Comparison of ENCODE assay signal across 8 cellular contexts in the genomic region with DNA sequence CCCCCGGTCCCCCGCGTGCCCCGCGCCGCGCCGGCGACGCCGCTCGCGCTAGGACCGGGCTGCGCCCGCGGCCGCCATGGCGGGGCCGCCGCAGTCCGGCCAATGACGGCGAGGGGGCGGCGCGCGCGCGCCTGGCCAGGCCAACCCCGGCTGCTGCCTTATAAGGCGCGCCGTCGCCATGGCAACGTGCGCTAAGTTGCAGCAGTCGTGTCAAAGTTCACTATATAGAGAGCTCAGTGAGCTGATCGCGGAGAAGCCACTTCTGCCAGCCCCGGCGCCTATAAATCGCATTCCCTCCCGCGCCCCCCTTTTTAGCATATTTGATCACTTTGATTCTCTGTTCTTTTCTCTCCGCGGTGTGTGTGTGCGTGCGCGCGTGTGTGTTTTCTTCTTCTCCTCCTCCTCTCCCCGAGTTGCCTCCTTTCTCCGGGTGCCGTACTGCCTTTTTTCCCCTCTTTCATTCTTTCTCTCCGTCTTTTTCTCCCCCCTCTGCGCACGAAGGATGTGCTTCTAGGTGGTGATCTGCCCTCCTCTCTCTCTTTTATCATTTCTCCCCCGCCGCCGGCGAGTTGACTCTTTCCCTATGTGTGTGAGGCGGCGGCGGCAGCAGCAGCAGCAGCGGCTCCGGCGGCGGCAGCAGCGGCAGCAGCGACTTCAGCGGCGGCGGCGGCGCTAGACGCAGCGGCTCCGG. TPM values are rescaled to one million over a fixed set of nuclear protein-coding genes. Genes with fewer than 3 reads are reported as not detected.
DNase-seq lines count a peak whose midpoint lies in the region; ATAC-seq and TF ChIP-seq lines count a peak whose summit lies in the region.

A gene (plus strand): TSS at position 251 of the 691 bp plus-strand sequence. CDS start 1,406 bp downstream, outside the sequence.

- DNase-seq in AG08396 (ENCODE audit: low spot score), result peak; percentile 97
- peak; percentile 90 for DNase-seq in NCI-H510A (lab: John Stamatoyannopoulos, UW)
- peak; percentile 98 for DNase-seq in fibroblast of the aortic adventitia (ENCODE audit: low read depth)
- DNase-seq in naive thymus-derived CD4-positive, alpha-beta T cell, result peak in 6 of 9 donors; percentile 9 to 31 (median 18)
- peak; percentile 98 for DNase-seq in testis

- CTCF ChIA-PET in naive thymus-derived CD4-positive, alpha-beta T cell (lab: Charles Lee), result no interaction called here

- no peak within 1 kb of the TSS for H3K27ac ChIP-seq in naive thymus-derived CD4-positive, alpha-beta T cell (ENCODE audit: low read depth, low read length)
- H3K27ac ChIP-seq in testis, result peak within 1 kb of the TSS; percentile 95 to 97

- TF ChIP-seq POLR2A in testis (IDR thresholded peaks at IDR 0.05), result peak; percentile 53

- peaks cover 5% of the 10 kb centered on the region for H3K4me1 Mint-ChIP-seq in activated T-helper 17 cell treated with anti-CD3 and anti-CD28 coated beads, Interleukin-2, amount 50 U/mL, for 72 hours
- peaks cover 17 to 48% (median 27%) of the 10 kb centered on the region in 7 donors for H3K4me1 Mint-ChIP-seq in naive thymus-derived CD4-positive, alpha-beta T cell

- WGBS in testis, 2 donors, result 0% methylated on average over 42 to 75 of the region's 78 CpGs

- H3K27ac Mint-ChIP-seq in activated T-helper 17 cell treated with anti-CD3 and anti-CD28 coated beads, Interleukin-2, amount 50 U/mL, for 72 hours, result no peak within 1 kb of the TSS
- peak within 1 kb of the TSS in 4 of 9 donors; percentile 32 to 87 (median 84) for H3K27ac Mint-ChIP-seq in naive thymus-derived CD4-positive, alpha-beta T cell

- no peaks in the 10 kb centered on the region for H3K36me3 ChIP-seq in naive thymus-derived CD4-positive, alpha-beta T cell (ENCODE audit: control insufficient read depth in 2 of 3, insufficient read depth in 3 of 3, low read length in 3 of 3)
- no peaks in the 10 kb centered on the region for H3K36me3 ChIP-seq in testis (ENCODE audit: low read depth, missing control alignments)

- H3K9me3 ChIP-seq in naive thymus-derived CD4-positive, alpha-beta T cell (ENCODE audit: control insufficient read depth in 2 of 3, low read length in 3 of 3), result peaks cover 0 to 7% (median 0%) of the 10 kb centered on the region in 3 experiments
- H3K9me3 ChIP-seq in testis, result no peaks in the 10 kb centered on the region

- peaks cover 0 to 3% of the 10 kb centered on the region in 2 donors for H3K4me1 ChIP-seq in naive thymus-derived CD4-positive, alpha-beta T cell (ENCODE audit: control insufficient read depth in 2 of 2, insufficient read depth in 2 of 2, low read length in 2 of 2)
- H3K4me1 ChIP-seq in testis, result peaks cover 4% of the 10 kb centered on the region

- intact Hi-C loops in naive thymus-derived CD4-positive, alpha-beta T cell (cut with micrococcal nuclease), result loop anchor here in 1 of 2 donors (2.0 kb wide), 2 partner anchors 14 to 28 kb away; no protein-coding TSS in a partner anchor
- intact Hi-C loops in testis (cut with DNase I; ENCODE audit: low total_unique reads), result loop anchor here (5.0 kb wide), 1 partner anchor 1003 kb away; no protein-coding TSS in a partner anchor

- POLR2A ChIA-PET in naive thymus-derived CD4-positive, alpha-beta T cell (lab: Charles Lee), result no interaction called here

- H3K36me3 Mint-ChIP-seq in activated T-helper 17 cell treated with anti-CD3 and anti-CD28 coated beads, Interleukin-2, amount 50 U/mL, for 72 hours (ENCODE audit: low read depth), result peaks cover 4% of the 10 kb centered on the region
- H3K36me3 Mint-ChIP-seq in naive thymus-derived CD4-positive, alpha-beta T cell, result peaks cover 0 to 13% (median 4%) of the 10 kb centered on the region in 5 donors

- H3K4me3 Mint-ChIP-seq in activated T-helper 17 cell treated with anti-CD3 and anti-CD28 coated beads, Interleukin-2, amount 50 U/mL, for 72 hours, result peak within 1 kb of the TSS; percentile 70
- H3K4me3 Mint-ChIP-seq in naive thymus-derived CD4-positive, alpha-beta T cell, result peak within 1 kb of the TSS; percentile 82 to 92 (median 88)

- peaks cover 0 to 43% of the 10 kb centered on the region in 2 donors for H3K27me3 ChIP-seq in naive thymus-derived CD4-positive, alpha-beta T cell (ENCODE audit: control insufficient read depth in 2 of 2, insufficient read depth in 2 of 2, low read length in 2 of 2)
- no peaks in the 10 kb centered on the region for H3K27me3 ChIP-seq in testis

- peaks cover 58% of the 10 kb centered on the region for H3K27me3 Mint-ChIP-seq in activated T-helper 17 cell treated with anti-CD3 and anti-CD28 coated beads, Interleukin-2, amount 50 U/mL, for 72 hours
- peaks cover 69 to 88% (median 83%) of the 10 kb centered on the region in 5 donors for H3K27me3 Mint-ChIP-seq in naive thymus-derived CD4-positive, alpha-beta T cell

- TF ChIP-seq CTCF in fibroblast of the aortic adventitia (IDR thresholded peaks at IDR 0.05; ENCODE audit: insufficient read depth, low read length) (no peak), testis (IDR thresholded peaks at IDR 0.05) (no peak)

- no peaks in the 10 kb centered on the region for H3K9me3 Mint-ChIP-seq in activated T-helper 17 cell treated with anti-CD3 and anti-CD28 coated beads, Interleukin-2, amount 50 U/mL, for 72 hours
- H3K9me3 Mint-ChIP-seq in naive thymus-derived CD4-positive, alpha-beta T cell, result peaks cover 0 to 51% (median 16%) of the 10 kb centered on the region in 11 donors

- H3K4me3 ChIP-seq in fibroblast of the aortic adventitia (ENCODE audit: low read depth, low read length) (peak within 1 kb of the TSS; percentile 96), testis (peak within 1 kb of the TSS; percentile 82 to 86)
- peak within 1 kb of the TSS; percentile 44 for H3K4me3 ChIP-seq in naive thymus-derived CD4-positive, alpha-beta T cell (ENCODE audit: low read length)

- ATAC-seq in GM19023 (IDR thresholded peaks at IDR 0.05; ENCODE audit: unreplicated experiment) (peak; percentile 76), HG03354 (IDR thresholded peaks at IDR 0.05; ENCODE audit: poor library complexity, severe bottlenecking, unreplicated experiment) (peak; percentile 82)
- peak; percentile 60 for ATAC-seq in activated T-helper 17 cell treated with anti-CD3 and anti-CD28 coated beads, Interleukin-2, amount 50 U/mL, for 72 hours (replicated peaks)
- ATAC-seq in naive thymus-derived CD4-positive, alpha-beta T cell, result peak; percentile 75

RNA-seq across cellular contexts. Expression of the gene that starts here (rescaled TPM):
- not detected for total RNA-seq in activated T-helper 17 cell treated with anti-CD3 and anti-CD28 coated beads, Interleukin-2, amount 50 U/mL, for 72 hours
- 15.5 and 20.2 TPM in 2 replicates for total RNA-seq in fibroblast of the aortic adventitia (ENCODE audit: low replicate concordance)
- total RNA-seq in naive thymus-derived CD4-positive, alpha-beta T cell, result not detected
- polyA plus RNA-seq in naive thymus-derived CD4-positive, alpha-beta T cell, result not detected
- total RNA-seq in testis, result 10 to 100 TPM; 31.2 to 38.2 TPM
- 42.9 TPM for polyA plus RNA-seq in testis (ENCODE audit: insufficient read depth, low read depth, low replicate concordance)

Comparison
In these comparisons a context has a peak if more than half of its experiments do, and no peak if none do; other contexts are left out.
1. RNA of the gene that starts here (total RNA-seq): 31.2 to 38.2 TPM in testis and 15.5 to 20.2 TPM in fibroblast of the aortic adventitia; not detected in activated T-helper 17 cell treated with anti-CD3 and anti-CD28 coated beads, Interleukin-2, amount 50 U/mL, for 72 hours and not detected in naive thymus-derived CD4-positive, alpha-beta T cell; every median in the first group is over 10 times any median in the second.
2. RNA of the gene that starts here (polyA plus RNA-seq): 42.9 TPM in testis (single experiment); not detected in naive thymus-derived CD4-positive, alpha-beta T cell; every median in the first group is over 10 times any median in the second.
3. Peak in ATAC-seq in activated T-helper 17 cell treated with anti-CD3 and anti-CD28 coated beads, Interleukin-2, amount 50 U/mL, for 72 hours; RNA of the gene not detected or under 1 TPM.
4. Peak in DNase-seq, ATAC-seq and H3K4me3 ChIP-seq in naive thymus-derived CD4-positive, alpha-beta T cell; RNA of the gene not detected or under 1 TPM.
5. DNase-seq: peak in every context shown above with its lines; median percentile 98 in fibroblast of the aortic adventitia; 98 in testis; 97 in AG08396; 90 in NCI-H510A; 18 in naive thymus-derived CD4-positive, alpha-beta T cell.
6. H3K4me3 ChIP-seq: peak in every context shown above with its lines; median percentile 96 in fibroblast of the aortic adventitia; 84 in testis; 44 in naive thymus-derived CD4-positive, alpha-beta T cell.
7. Peak in every context shown above with its lines, with median percentiles within 50 percentile points of each other: ATAC-seq.